Comparison of ENCODE assay signal across 21 cellular contexts in the genomic region with DNA sequence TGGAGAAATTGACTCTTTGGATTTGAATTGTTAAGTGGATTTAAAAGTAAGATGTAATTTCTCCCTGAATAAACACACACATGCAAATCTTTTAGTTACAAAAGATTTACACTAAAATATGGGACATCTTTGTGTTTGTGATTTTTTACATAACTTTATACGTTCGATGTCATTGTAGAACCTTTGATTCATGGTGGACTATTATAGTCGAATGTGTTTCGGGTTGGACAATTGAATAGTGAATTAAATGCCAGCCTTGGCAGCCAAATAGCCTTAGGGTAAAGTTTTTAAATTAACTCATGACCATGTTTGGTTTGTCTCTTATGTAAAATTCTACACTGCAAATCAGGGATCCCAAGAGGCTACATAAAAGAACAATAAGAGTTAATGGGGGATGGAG.
"Had no signal": no experiment of that assay in that cellular context is flagged by ENCODE, and none has a peak within 500 bp of the region (broad histone marks: within the 10 kb centered on the region; RNA-seq: fewer than 3 reads in every experiment).

No MANE protein-coding gene starts in this region.

- H3K36me3 Mint-ChIP-seq: activated naive CD8-positive, alpha-beta T cell; naive B cell; stimulated activated effector memory CD8-positive, alpha-beta T cell treated with anti-CD3 and anti-CD28 coated beads, Interleukin-12 subunit alpha, Interleukin-12 subunit beta, amount 100 ng/mL, for 72 hours had no signal

- H3K4me1 Mint-ChIP-seq: naive B cell; stimulated activated effector memory CD8-positive, alpha-beta T cell treated with anti-CD3 and anti-CD28 coated beads, Interleukin-12 subunit alpha, Interleukin-12 subunit beta, amount 100 ng/mL, for 72 hours had no signal

- H3K36me3 ChIP-seq: adrenal gland, left lung, stomach, transverse colon had no signal

- H3K27ac Mint-ChIP-seq: activated naive CD8-positive, alpha-beta T cell; activated T-helper 2 cell treated with anti-CD3 and anti-CD28 coated beads, Interferon-gamma antibody, Interleukin-2, Interleukin-4, amounts not matched to agents 10 μg/mL and 5 μg/mL and 100 μg/mL, durations not matched to agents 14 hours and 24 hours and 36 hours; naive B cell; stimulated activated effector memory CD8-positive, alpha-beta T cell treated with anti-CD3 and anti-CD28 coated beads, Interleukin-12 subunit alpha, Interleukin-12 subunit beta, amount 100 ng/mL, for 72 hours had no signal

- H3K27ac ChIP-seq: adrenal gland, left lung, stomach, transverse colon had no signal

- H3K4me3 ChIP-seq: adrenal gland, left lung, lung, stomach, transverse colon had no signal

- H3K27me3 Mint-ChIP-seq: activated naive CD8-positive, alpha-beta T cell; naive B cell had no signal

- ATAC-seq: activated T-cell treated with anti-CD3 and anti-CD28 coated beads, Interleukin-2, amount 50 U/mL, for 4 hours; left lung; sciatic nerve; stimulated activated effector memory CD8-positive, alpha-beta T cell treated with anti-CD3 and anti-CD28 coated beads, Interleukin-12 subunit alpha, Interleukin-12 subunit beta, amount 100 ng/mL, for 72 hours had no signal

- H3K4me1 ChIP-seq: adrenal gland, left lung, stomach, transverse colon had no signal

- H3K27me3 ChIP-seq: adrenal gland, left lung, stomach, transverse colon had no signal

- H3K9me3 ChIP-seq: left lung, stomach, transverse colon had no signal

- DNase-seq: activated CD4-positive, alpha-beta T cell treated with anti-CD3 and anti-CD28 coated beads for 1 hour; activated CD8-positive, alpha-beta memory T cell treated with anti-CD3 and anti-CD28 coated beads, Interleukin-2, amount 50 U/mL, for 48 hours; activated naive CD4-positive, alpha-beta T cell; activated T-cell treated with anti-CD3 and anti-CD28 coated beads, Interleukin-2, amount 50 U/mL, for 4 hours; adrenal gland; central memory CD4-positive, alpha-beta T cell; effector CD8-positive, alpha-beta T cell; erythroblast; foreskin fibroblast; left lung; naive B cell; occipital lobe; small intestine; stimulated activated CD4-positive, alpha-beta T cell treated with anti-CD3 and anti-CD28 coated beads, Interleukin-2, amount 100 ng/mL, for 24 hours; stomach; transverse colon had no signal

- H3K4me3 Mint-ChIP-seq: activated naive CD8-positive, alpha-beta T cell; activated T-cell treated with anti-CD3 and anti-CD28 coated beads, Interleukin-2, amount 50 U/mL, for 4 hours; naive B cell; stimulated activated effector memory CD8-positive, alpha-beta T cell treated with anti-CD3 and anti-CD28 coated beads, Interleukin-12 subunit alpha, Interleukin-12 subunit beta, amount 100 ng/mL, for 72 hours had no signal
